ENCODE assay signal across 7 cellular contexts in genomic region chr1:104648269-104648691, GRCh38.
A peak's percentile ranks its signal among the peaks of the same experiment; 100 is the strongest.
DNase-seq lines count a peak whose midpoint lies in the region; ATAC-seq and TF ChIP-seq lines count a peak whose summit lies in the region.

No MANE protein-coding gene starts in this region.

- intact Hi-C loops in testis (cut with DNase I; ENCODE audit: low total_unique reads), result no loop called here

- H3K27me3 ChIP-seq in endodermal cell (ENCODE audit: control insufficient read depth, insufficient read depth, low read length, poor library complexity, severe bottlenecking) (no peaks in the 10 kb centered on the region), testis (no peaks in the 10 kb centered on the region)

- no peaks in the 10 kb centered on the region for H3K9me3 Mint-ChIP-seq in endodermal cell

- no peak overlapping the region for H3K9ac ChIP-seq in endodermal cell (ENCODE audit: extremely low read depth, low read length, poor library complexity, severe bottlenecking)

- H3K4me3 Mint-ChIP-seq in endodermal cell, result no peak overlapping the region

- no peak for TF ChIP-seq POLR2A in testis (IDR thresholded peaks at IDR 0.05)

- no peak overlapping the region for H3K4me3 ChIP-seq in endodermal cell (ENCODE audit: low read length)
- no peak overlapping the region for H3K4me3 ChIP-seq in testis

- ATAC-seq in GM18868 (IDR thresholded peaks at IDR 0.05; ENCODE audit: unreplicated experiment), result peak; percentile 88
- ATAC-seq in HG03135 (IDR thresholded peaks at IDR 0.05; ENCODE audit: unreplicated experiment), result peak; percentile 65
- ATAC-seq in GM19455 (IDR thresholded peaks at IDR 0.05; ENCODE audit: unreplicated experiment), result no peak

- no peaks in the 10 kb centered on the region for H3K27me3 Mint-ChIP-seq in endodermal cell (ENCODE audit: insufficient read depth)

- no peak overlapping the region for H3K27ac Mint-ChIP-seq in endodermal cell

- 0% methylated on average over 1 of the region's 1 CpG; no CpG with 5 or more reads in 1 of the 2 experiments for WGBS in endodermal cell (ENCODE audit: insufficient coverage in 1 of 2, insufficient read length in 1 of 2), 2 experiments
- WGBS in testis, 2 donors, result 14 to 38% methylated on average over 1 of the region's 1 CpG

- peaks cover 3% of the 10 kb centered on the region for H3K4me1 ChIP-seq in endodermal cell (ENCODE audit: control insufficient read depth, insufficient read depth, low read length)
- H3K4me1 ChIP-seq in testis, result no peaks in the 10 kb centered on the region

- H3K36me3 Mint-ChIP-seq in endodermal cell (ENCODE audit: low read depth), result no peaks in the 10 kb centered on the region

- H3K4me1 Mint-ChIP-seq in endodermal cell, result peaks cover 9% of the 10 kb centered on the region

- peak; percentile 84 for TF ChIP-seq CTCF in endodermal cell (conservative IDR thresholded peaks at IDR 0.05)
- peak in 2 of 3 experiments; percentile 9 to 42 for TF ChIP-seq CTCF in testis (IDR thresholded peaks at IDR 0.05)

- no peaks in the 10 kb centered on the region for H3K9me3 ChIP-seq in endodermal cell (ENCODE audit: control insufficient read depth, low read length)
- H3K9me3 ChIP-seq in testis, result no peaks in the 10 kb centered on the region

- H3K27ac ChIP-seq in endodermal cell (ENCODE audit: low read depth, low read length) (no peak overlapping the region), testis (no peak overlapping the region)

- no peaks in the 10 kb centered on the region for H3K36me3 ChIP-seq in endodermal cell (ENCODE audit: control insufficient read depth, insufficient read depth, low read length)
- no peaks in the 10 kb centered on the region for H3K36me3 ChIP-seq in testis (ENCODE audit: low read depth, missing control alignments)

- peak; percentile 4 for DNase-seq in NCI-H510A (lab: John Stamatoyannopoulos, UW)
- DNase-seq in endodermal cell, result no peak
- no peak for DNase-seq in testis
- no peak for DNase-seq in OCI-M2 (lab: John Stamatoyannopoulos, UW; ENCODE audit: unreplicated experiment)
